ENCODE assay signal across 20 cellular contexts in genomic region chr17:2202996-2203575, GRCh38.
DNase-seq lines count a peak whose midpoint lies in the region; ATAC-seq and TF ChIP-seq lines count a peak whose summit lies in the region.
"Had no signal": no experiment of that assay in that cellular context is flagged by ENCODE, and none has a peak within 500 bp of the region (broad histone marks: within the 10 kb centered on the region; RNA-seq: fewer than 3 reads in every experiment).

No MANE protein-coding gene starts in this region.

- H3K4me3 ChIP-seq in heart left ventricle (no peak overlapping the region), gastrocnemius medialis (no peak overlapping the region), thyroid gland (replicated peaks in 1 of 3) (no peak overlapping the region), trophoblast cell (ENCODE audit: low read depth, low read length) (no peak overlapping the region)
- H3K4me3 ChIP-seq: BLaER1 treated with 17β-estradiol and CSF1 and Interleukin-3, amounts not matched to agents 10 nM and 100 nM had no signal

- intact Hi-C loops in heart left ventricle (cut with DNase I) (no loop called here), gastrocnemius medialis (cut with DNase I; ENCODE audit: low total_unique reads) (no loop called here), thyroid gland (cut with DNase I) (no loop called here)

- TF ChIP-seq POLR2A in heart left ventricle (IDR thresholded peaks at IDR 0.05) (no peak), gastrocnemius medialis (IDR thresholded peaks at IDR 0.05) (no peak), thyroid gland (IDR thresholded peaks at IDR 0.05) (no peak)

- H2AK5ac ChIP-seq in trophoblast cell (ENCODE audit: low read length), result no peak overlapping the region

- ATAC-seq in T-helper 17 cell (no peak), heart left ventricle (peak; percentile 61 to 77 (median 64)), gastrocnemius medialis (no peak)
- ATAC-seq: esophagus mucosa; stimulated activated naive B cell treated with anti-CD40 and anti-IgM and Interleukin-4, amounts not matched to agents 10 μg/mL and 1 μg/mL and 100 μg/mL, for 72 hours had no signal

- H3K4me1 ChIP-seq in heart left ventricle (peaks cover 0 to 32% (median 19%) of the 10 kb centered on the region in 12 donors), gastrocnemius medialis (peaks cover 31 to 34% of the 10 kb centered on the region in 2 donors), thyroid gland (peaks cover 19 to 22% of the 10 kb centered on the region in 2 donors), trophoblast cell (ENCODE audit: control insufficient read depth in 1 of 2, insufficient read depth in 2 of 2, low read length in 2 of 2) (peaks cover 0 to under 1% of the 10 kb centered on the region in 2 experiments)

- H3K14ac ChIP-seq in trophoblast cell (ENCODE audit: low read length), result no peak overlapping the region

- no peak overlapping the region for H3K4me2 ChIP-seq in trophoblast cell (ENCODE audit: low read length)
- H3K4me2 ChIP-seq: BLaER1 treated with 17β-estradiol and CSF1 and Interleukin-3, amounts not matched to agents 10 nM and 100 nM had no signal

- in situ Hi-C loops in gastrocnemius medialis (cut with MboI; ENCODE audit: low sequenced_read_pairs in 4 of 4), result no loop called here

- TF ChIP-seq CTCF in heart left ventricle (IDR thresholded peaks at IDR 0.05) (no peak), gastrocnemius medialis (IDR thresholded peaks at IDR 0.05 in 4 of 5, conservative IDR thresholded peaks at IDR 0.05 in 1 of 5) (no peak), thyroid gland (IDR thresholded peaks at IDR 0.05) (no peak)

- no peak overlapping the region for H4K8ac ChIP-seq in trophoblast cell (ENCODE audit: low read depth, low read length)

- no peaks in the 10 kb centered on the region for H3K9me3 ChIP-seq in T-helper 17 cell (ENCODE audit: control insufficient read depth, low read length, poor library complexity, severe bottlenecking)
- no peaks in the 10 kb centered on the region for H3K9me3 ChIP-seq in heart left ventricle
- H3K9me3 ChIP-seq in gastrocnemius medialis, result no peaks in the 10 kb centered on the region
- no peaks in the 10 kb centered on the region for H3K9me3 ChIP-seq in thyroid gland
- no peaks in the 10 kb centered on the region for H3K9me3 ChIP-seq in trophoblast cell (ENCODE audit: insufficient read depth, low read depth, low read length)
- H3K9me3 ChIP-seq: BLaER1 treated with 17β-estradiol and CSF1 and Interleukin-3, amounts not matched to agents 10 nM and 100 nM had no signal

- no peaks in the 10 kb centered on the region for H3K9me3 Mint-ChIP-seq in activated T-cell treated with anti-CD3 and anti-CD28 coated beads, Interleukin-2, amount 50 U/mL, for 24 hours
- H3K9me3 Mint-ChIP-seq: stimulated activated naive B cell treated with anti-CD40 and anti-IgM and Interleukin-4, amounts not matched to agents 10 μg/mL and 1 μg/mL and 100 μg/mL, for 72 hours had no signal

- no peak overlapping the region for H3K9ac ChIP-seq in trophoblast cell (ENCODE audit: low read length)
- H3K9ac ChIP-seq: BLaER1 treated with 17β-estradiol and CSF1 and Interleukin-3, amounts not matched to agents 10 nM and 100 nM had no signal

- no peaks in the 10 kb centered on the region for H3K79me1 ChIP-seq in trophoblast cell (ENCODE audit: low read length)

- H3K36me3 ChIP-seq in heart left ventricle (peaks cover 0 to 13% (median 0%) of the 10 kb centered on the region in 9 donors), gastrocnemius medialis (no peaks in the 10 kb centered on the region), thyroid gland (no peaks in the 10 kb centered on the region), trophoblast cell (ENCODE audit: control insufficient read depth in 1 of 2, insufficient read depth in 2 of 2, low read length in 2 of 2) (peaks cover 0 to 2% of the 10 kb centered on the region in 2 experiments)

- peak overlapping the region; percentile 72 for H3K27ac Mint-ChIP-seq in activated T-cell treated with anti-CD3 and anti-CD28 coated beads, Interleukin-2, amount 50 U/mL, for 24 hours
- H3K27ac Mint-ChIP-seq in T-helper 17 cell, result peak overlapping the region; percentile 82
- H3K27ac Mint-ChIP-seq: stimulated activated naive B cell treated with anti-CD40 and anti-IgM and Interleukin-4, amounts not matched to agents 10 μg/mL and 1 μg/mL and 100 μg/mL, for 72 hours had no signal

- no peaks in the 10 kb centered on the region for H3K79me2 ChIP-seq in trophoblast cell (ENCODE audit: control insufficient read depth, insufficient read depth, low read length, poor library complexity)

- DNase-seq in activated T-cell treated with anti-CD3 and anti-CD28 coated beads, Interleukin-2, amount 50 U/mL, for 24 hours, result no peak
- DNase-seq in activated T-cell treated with anti-CD3 and anti-CD28 coated beads, Interleukin-2, amount 50 U/mL, for 1 hour, result no peak
- no peak for DNase-seq in T-helper 17 cell
- DNase-seq in heart left ventricle, result no peak
- no peak for DNase-seq in gastrocnemius medialis
- DNase-seq in thyroid gland, result no peak
- DNase-seq in SHP77 treated with DMSO at 0.1 percent for 48 hours (lab: John Stamatoyannopoulos, UW), result no peak
- DNase-seq in trophoblast cell, result no peak
- DNase-seq: activated CD4-positive, alpha-beta T cell treated with anti-CD3 and anti-CD28 coated beads for 48 hours; activated T-cell treated with anti-CD3 and anti-CD28 coated beads, Interleukin-2, amount 50 U/mL, for 48 hours; central memory CD4-positive, alpha-beta T cell; GDM1; Karpas-422; NCI-H1092; NCI-H2029 treated with DMSO at 0.1 percent for 48 hours; NCI-H510A; RPMI8226; stimulated activated naive B cell treated with anti-CD40 and anti-IgM and Interleukin-4, amounts not matched to agents 10 μg/mL and 1 μg/mL and 100 μg/mL, for 72 hours had no signal

- no peak overlapping the region for H3K4ac ChIP-seq in trophoblast cell (ENCODE audit: low read depth, low read length)

- H2BK5ac ChIP-seq in trophoblast cell (ENCODE audit: low read depth, low read length, poor library complexity), result no peak overlapping the region

- WGBS in heart left ventricle, 4 donors, result 35 to 49% (median 42%) methylated on average over 3 of the region's 3 CpGs
- 58 to 74% methylated on average over 3 of the region's 3 CpGs for WGBS in thyroid gland, 2 donors
- no CpG with 5 or more reads among the region's 3 CpGs for WGBS in trophoblast cell (ENCODE audit: extremely low coverage, insufficient coverage, insufficient read length)

- H3K27me3 Mint-ChIP-seq in activated T-cell treated with anti-CD3 and anti-CD28 coated beads, Interleukin-2, amount 50 U/mL, for 24 hours, result no peaks in the 10 kb centered on the region
- H3K27me3 Mint-ChIP-seq in T-helper 17 cell, result no peaks in the 10 kb centered on the region
- H3K27me3 Mint-ChIP-seq: stimulated activated naive B cell treated with anti-CD40 and anti-IgM and Interleukin-4, amounts not matched to agents 10 μg/mL and 1 μg/mL and 100 μg/mL, for 72 hours had no signal

- no peaks in the 10 kb centered on the region for H3K27me3 ChIP-seq in heart left ventricle
- H3K27me3 ChIP-seq in gastrocnemius medialis, result no peaks in the 10 kb centered on the region
- no peaks in the 10 kb centered on the region for H3K27me3 ChIP-seq in thyroid gland
- no peaks in the 10 kb centered on the region for H3K27me3 ChIP-seq in trophoblast cell (ENCODE audit: insufficient read depth, low read length)
- H3K27me3 ChIP-seq: BLaER1 treated with 17β-estradiol and CSF1 and Interleukin-3, amounts not matched to agents 10 nM and 100 nM had no signal

- no peak overlapping the region for H4K12ac ChIP-seq in trophoblast cell (ENCODE audit: low read depth, low read length)

- peaks cover 34% of the 10 kb centered on the region for H3K36me3 Mint-ChIP-seq in activated T-cell treated with anti-CD3 and anti-CD28 coated beads, Interleukin-2, amount 50 U/mL, for 24 hours (ENCODE audit: low read depth)
- peaks cover 2% of the 10 kb centered on the region for H3K36me3 Mint-ChIP-seq in T-helper 17 cell (ENCODE audit: low read depth)

- H2AFZ ChIP-seq in trophoblast cell (ENCODE audit: insufficient read depth, low read length, poor library complexity), result no peak overlapping the region

- H4K91ac ChIP-seq in trophoblast cell (ENCODE audit: low read depth, low read length), result no peak overlapping the region

- H3K4me3 Mint-ChIP-seq in activated T-cell treated with anti-CD3 and anti-CD28 coated beads, Interleukin-2, amount 50 U/mL, for 24 hours, result no peak overlapping the region
- H3K4me3 Mint-ChIP-seq in T-helper 17 cell, result peak overlapping the region; percentile 66
- H3K4me3 Mint-ChIP-seq: stimulated activated naive B cell treated with anti-CD40 and anti-IgM and Interleukin-4, amounts not matched to agents 10 μg/mL and 1 μg/mL and 100 μg/mL, for 72 hours had no signal

- H3K23ac ChIP-seq in trophoblast cell (ENCODE audit: low read length), result no peak overlapping the region

- no peak overlapping the region for H2BK12ac ChIP-seq in trophoblast cell (ENCODE audit: low read length)

- H2BK120ac ChIP-seq in trophoblast cell (ENCODE audit: insufficient read depth, low read length, poor library complexity), result no peak overlapping the region

- no peak overlapping the region for H3K18ac ChIP-seq in trophoblast cell (ENCODE audit: low read length)

- H3K27ac ChIP-seq in heart left ventricle (peak overlapping the region in 6 of 12 donors; percentile 2 to 59 (median 46)), gastrocnemius medialis (peak overlapping the region; percentile 32 to 60 (median 45)), thyroid gland (no peak overlapping the region), trophoblast cell (ENCODE audit: low read depth, low read length) (no peak overlapping the region)
- H3K27ac ChIP-seq: BLaER1 treated with 17β-estradiol and CSF1 and Interleukin-3, amounts not matched to agents 10 nM and 100 nM had no signal

- peaks cover 27% of the 10 kb centered on the region for H3K4me1 Mint-ChIP-seq in activated T-cell treated with anti-CD3 and anti-CD28 coated beads, Interleukin-2, amount 50 U/mL, for 24 hours (ENCODE audit: low read depth)
- H3K4me1 Mint-ChIP-seq in T-helper 17 cell, result peaks cover 18% of the 10 kb centered on the region
- H3K4me1 Mint-ChIP-seq: stimulated activated naive B cell treated with anti-CD40 and anti-IgM and Interleukin-4, amounts not matched to agents 10 μg/mL and 1 μg/mL and 100 μg/mL, for 72 hours had no signal

Comparison
In these comparisons a context has a peak if more than half of its experiments do, and no peak if none do; other contexts are left out.
1. ATAC-seq: peak in heart left ventricle (4 of 4); none in T-helper 17 cell (single experiment) and gastrocnemius medialis (0 of 2).
2. H3K27ac ChIP-seq: peak in gastrocnemius medialis (4 of 4); none in thyroid gland (0 of 3) and trophoblast cell (single experiment).